Comparison of ENCODE assay signal across 8 cellular contexts in genomic region chr2:197777823-197778407, GRCh38. TPM values are rescaled to one million over a fixed set of nuclear protein-coding genes. Genes with fewer than 3 reads are reported as not detected.
DNase-seq lines count a peak whose midpoint lies in the region; ATAC-seq and TF ChIP-seq lines count a peak whose summit lies in the region.

No MANE protein-coding gene starts in this region.

- ATAC-seq in mucosa of descending colon (no peak), GM21360 (IDR thresholded peaks at IDR 0.05; ENCODE audit: unreplicated experiment) (no peak), HG02885 (IDR thresholded peaks at IDR 0.05; ENCODE audit: poor library complexity, unreplicated experiment) (no peak)

- intact Hi-C loops in mucosa of descending colon (cut with DNase I, micrococcal nuclease): no loop called here

- POLR2A ChIA-PET in AG04450 (lab: Yijun Ruan, JAX): no interaction called here

- H3K27ac ChIP-seq in AG04450 (ENCODE audit: low read depth, low read length): no peak overlapping the region

- peak; percentile 6 for DNase-seq in AG04450 (ENCODE audit: low read depth, low spot score)
- peak; percentile 53 for DNase-seq in ELR (ENCODE audit: low read depth)
- peak; percentile 52 for DNase-seq in NCI-H2227 (lab: John Stamatoyannopoulos, UW; ENCODE audit: unreplicated experiment)
- peak; percentile 37 for DNase-seq in cerebellar cortex (ENCODE audit: low spot score)
- DNase-seq in mucosa of descending colon: peak in 1 of 3 donors; percentile 6
- DNase-seq in mesenteric fat pad (ENCODE audit: low spot score): no peak

- CTCF ChIA-PET in AG04450 (lab: Charles Lee): interaction anchor here (0.6 to 1.4 kb wide), 3 partner anchors 102 to 1027 kb away, joined by 3 read pairs; partner anchors contain the start of gene RFTN2

- no peak overlapping the region for H3K4me3 ChIP-seq in AG04450 (ENCODE audit: low read depth, low read length)
- no peak overlapping the region for H3K4me3 ChIP-seq in mucosa of descending colon

- no peaks in the 10 kb centered on the region for H3K36me3 ChIP-seq in mucosa of descending colon (ENCODE audit: low read depth)

- H3K27me3 ChIP-seq in AG04450 (ENCODE audit: control insufficient read depth, insufficient read depth, low read length): no peaks in the 10 kb centered on the region

- TF ChIP-seq CTCF in AG04450 (IDR thresholded peaks at IDR 0.05; ENCODE audit: low read depth, low read length) (peak; percentile 62), mucosa of descending colon (IDR thresholded peaks at IDR 0.05) (peak; percentile 53)

- no peaks in the 10 kb centered on the region for H3K4me1 ChIP-seq in mucosa of descending colon (ENCODE audit: low read depth)

- H3K9me3 ChIP-seq in AG04450 (ENCODE audit: control insufficient read depth, insufficient read depth, low read length): no peaks in the 10 kb centered on the region
- H3K9me3 ChIP-seq in mucosa of descending colon: no peaks in the 10 kb centered on the region

RNA-seq across cellular contexts. Expression of gene BOLL, which starts 7.2 kb away (rescaled TPM):
- not detected in 2 replicates for polyA plus RNA-seq in AG04450 (2011; rRNA removed)
- not detected in 2 replicates for polyA minus RNA-seq in AG04450 (2011; rRNA and poly(A)+ RNA removed)
- total RNA-seq in mucosa of descending colon (under 1 TPM in 1 of 3 donors, not detected in 2; 0.14 TPM), mesenteric fat pad (not detected)

RNA-seq across cellular contexts. Expression of gene PLCL1, which starts 26.5 kb away (rescaled TPM):
- 0.22 and 0.43 TPM in 2 replicates for polyA plus RNA-seq in AG04450 (2011; rRNA removed)
- polyA minus RNA-seq in AG04450 (2011; rRNA and poly(A)+ RNA removed): 0.28 and 0.39 TPM in 2 replicates
- total RNA-seq in mucosa of descending colon (10 to 100 TPM in 1 of 3 donors, 1 to 10 TPM in 2; 1.6 to 10.6 (median 2.0) TPM), mesenteric fat pad (3.6 TPM)
